1 cellular context compared by ENCODE assay signal in genomic region chr1:231242516-231243198, GRCh38.
TF ChIP-seq lines count a peak whose summit lies in the region.

No MANE protein-coding gene starts in this region.

TF ChIP-seq in HepG2, 621 proteins besides CTCF, POLR2A, EP300 and RAD21 (continued from another document):
- peak; percentile 20 to 90 for TF ChIP-seq REST (IDR thresholded peaks at IDR 0.05; ENCODE audit: borderline replicate concordance in 1 of 2, low read depth in 1 of 2, low read length in 2 of 2)
- TF ChIP-seq PBX2 (CRISPR knock-in tag; IDR thresholded peaks at IDR 0.05) = no peak
- no peak for TF ChIP-seq ZNF318 (CRISPR knock-in tag; IDR thresholded peaks at IDR 0.05)
- peak; percentile 31; the same call in 1 of the 2 replicates for TF ChIP-seq SAP130 (CRISPR knock-in tag; IDR thresholded peaks at IDR 0.05; ENCODE audit: low read depth)
- no peak for TF ChIP-seq ZNF550 (CRISPR knock-in tag; IDR thresholded peaks at IDR 0.05; ENCODE audit: borderline replicate concordance)
- no peak for TF ChIP-seq ZBTB14 (CRISPR knock-in tag; IDR thresholded peaks at IDR 0.05)
- no peak for TF ChIP-seq ZNF75D (CRISPR knock-in tag; IDR thresholded peaks at IDR 0.05; ENCODE audit: borderline replicate concordance)
- TF ChIP-seq ARNT (IDR thresholded peaks at IDR 0.05) = no peak
- TF ChIP-seq AHR (CRISPR knock-in tag; IDR thresholded peaks at IDR 0.05) = no peak
- TF ChIP-seq ZNF34 (CRISPR knock-in tag; IDR thresholded peaks at IDR 0.05; ENCODE audit: borderline replicate concordance) = no peak
- no peak for TF ChIP-seq RORA (CRISPR knock-in tag; IDR thresholded peaks at IDR 0.05)
- TF ChIP-seq ZNF589 (CRISPR knock-in tag; conservative IDR thresholded peaks at IDR 0.05) = no peak
